ENCODE assay signal across 8 cellular contexts in the genomic region with DNA sequence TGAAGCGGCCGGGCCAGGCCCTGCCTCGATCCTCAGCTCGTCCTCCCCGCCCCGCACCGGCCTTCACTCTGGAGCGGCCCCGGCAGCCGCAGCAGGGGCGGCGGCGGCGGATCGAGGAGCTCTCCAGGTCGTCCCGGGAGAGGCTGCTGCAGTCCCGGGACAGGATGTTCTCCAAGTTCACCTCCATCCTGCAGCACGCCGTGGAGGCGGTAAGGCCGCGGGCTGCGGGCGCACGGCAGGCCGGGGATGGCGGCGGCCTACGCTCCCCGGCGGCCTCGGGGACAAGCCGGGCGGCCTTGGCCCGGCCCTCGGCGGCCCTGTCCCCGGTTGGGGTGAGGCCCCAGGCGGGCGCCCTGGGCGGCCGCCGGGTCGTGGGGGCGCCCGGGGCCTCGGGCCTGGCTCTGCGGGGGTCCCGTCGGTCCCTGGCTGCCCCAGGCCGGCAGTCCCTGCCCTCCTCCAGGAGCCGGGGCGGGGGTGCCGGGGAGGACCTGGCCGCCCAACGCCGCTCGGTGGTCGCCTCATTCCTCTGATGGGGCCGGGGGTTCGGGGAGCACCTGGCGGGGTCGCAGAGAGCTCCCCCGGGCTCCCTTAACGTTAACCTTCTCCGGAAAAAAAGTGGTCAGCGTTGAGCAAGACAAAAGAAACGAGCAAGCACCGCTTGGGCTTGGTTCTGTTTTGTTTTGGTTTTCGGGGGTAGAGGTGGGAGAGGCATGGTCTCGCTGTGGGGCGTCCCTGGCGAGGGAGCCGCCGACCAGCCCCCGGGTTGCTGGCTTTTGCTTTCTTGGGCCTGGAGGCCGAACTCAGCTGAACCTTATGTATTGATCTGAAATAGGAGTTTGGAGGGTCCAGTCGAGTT. TPM values are rescaled to one million over a fixed set of nuclear protein-coding genes. Genes with fewer than 3 reads are reported as not detected.
DNase-seq lines count a peak whose midpoint lies in the region; ATAC-seq, FAIRE-seq and TF ChIP-seq lines count a peak whose summit lies in the region.

No MANE protein-coding gene starts in this region.

- dilution Hi-C loops in keratinocyte (cut with MboI; ENCODE audit: extremely low pct_ligation_motif_present, low sequenced_read_pairs) = no loop called here

- H3K27me3 Mint-ChIP-seq in T-helper 1 cell treated with Interleukin-12 subunit alpha and Interleukin-12 subunit beta and Interleukin-4 antibody, amounts not matched to agents 30 μg/mL and 1 μg/mL, for 36 hours (ENCODE audit: low read depth) = peaks cover 17% of the 10 kb centered on the region

- no peak for FAIRE-seq in keratinocyte (lab: Jason Lieb, UNC)

- no peaks in the 10 kb centered on the region for H3K36me3 ChIP-seq in keratinocyte (ENCODE audit: control insufficient read depth in 2 of 2, extremely low read depth in 1 of 2, insufficient read depth in 2 of 2, low read length in 2 of 2)

- intact Hi-C loops in posterior vena cava (cut with DNase I) = no loop called here

- H3K9ac ChIP-seq in keratinocyte (ENCODE audit: control insufficient read depth, extremely low read depth, insufficient read depth, low read length) = peak overlapping the region; percentile 85

- no peaks in the 10 kb centered on the region for H4K20me1 ChIP-seq in keratinocyte (ENCODE audit: control insufficient read depth, extremely low read depth, insufficient read depth, low read length)

- H3K36me3 Mint-ChIP-seq in T-helper 1 cell treated with Interleukin-12 subunit alpha and Interleukin-12 subunit beta and Interleukin-4 antibody, amounts not matched to agents 30 μg/mL and 1 μg/mL, for 36 hours (ENCODE audit: low read depth) = peaks cover 19% of the 10 kb centered on the region

- H3K79me2 ChIP-seq in keratinocyte (ENCODE audit: control insufficient read depth, insufficient read depth, low read length) = peaks cover 45% of the 10 kb centered on the region

- no peaks in the 10 kb centered on the region for H3K9me3 ChIP-seq in keratinocyte (ENCODE audit: control insufficient read depth, low read depth, low read length)

- no peaks in the 10 kb centered on the region for H3K27me3 ChIP-seq in keratinocyte (ENCODE audit: control insufficient read depth, extremely low read depth, insufficient read depth, low read length)

- H3K9me1 ChIP-seq in keratinocyte (ENCODE audit: control insufficient read depth, extremely low read depth, insufficient read depth, low read length) = no peaks in the 10 kb centered on the region

- peak overlapping the region; percentile 35 for H2AFZ ChIP-seq in keratinocyte (ENCODE audit: control insufficient read depth, low read length)

- peak overlapping the region; percentile 56 to 71 (median 64) for H3K4me3 ChIP-seq in keratinocyte (ENCODE audit: control insufficient read depth in 2 of 3, extremely low read depth in 1 of 3, insufficient read depth in 2 of 3, low read depth in 1 of 3, low read length in 3 of 3)

- peak; percentile 40 for ATAC-seq in GM19438 (IDR thresholded peaks at IDR 0.05; ENCODE audit: low read depth, unreplicated experiment)
- ATAC-seq in HG03469 (IDR thresholded peaks at IDR 0.05; ENCODE audit: unreplicated experiment) = peak; percentile 22

- H3K4me1 ChIP-seq in keratinocyte (ENCODE audit: control insufficient read depth, extremely low read depth, insufficient read depth, low read length) = peaks cover 29% of the 10 kb centered on the region

- peak overlapping the region; percentile 81 for H3K4me2 ChIP-seq in keratinocyte (ENCODE audit: control insufficient read depth, extremely low read depth, insufficient read depth, low read depth, low read length)

- no peak for TF ChIP-seq CTCF in keratinocyte (optimal IDR thresholded peaks at IDR 0.05 in 1 of 3, IDR thresholded peaks at IDR 0.05 in 1 of 3, conservative IDR thresholded peaks at IDR 0.05 in 1 of 3; ENCODE audit: extremely low read depth in 1 of 3, insufficient read depth in 2 of 3, low read length in 3 of 3)

- peak overlapping the region; percentile 86 for H3K4me3 Mint-ChIP-seq in T-helper 1 cell treated with Interleukin-12 subunit alpha and Interleukin-12 subunit beta and Interleukin-4 antibody, amounts not matched to agents 30 μg/mL and 1 μg/mL, for 36 hours

- no peaks in the 10 kb centered on the region for H3K9me3 Mint-ChIP-seq in T-helper 1 cell treated with Interleukin-12 subunit alpha and Interleukin-12 subunit beta and Interleukin-4 antibody, amounts not matched to agents 30 μg/mL and 1 μg/mL, for 36 hours

- DNase-seq in COR-L47 (lab: John Stamatoyannopoulos, UW) (peak; percentile 6), caudate nucleus (lab: John Stamatoyannopoulos, UW) (peak in 43 of 61 donors; percentile 7 to 78 (median 49)), keratinocyte (ENCODE audit: low read depth, low spot score) (no peak), posterior vena cava (ENCODE audit: low spot score) (no peak)
- peak; percentile 18 to 41 for DNase-seq in stimulated activated CD4-positive, alpha-beta T cell treated with anti-CD3 and anti-CD28 coated beads, Interleukin-1b, Interleukin-23, amount 100 ng/mL, for 4 hours (ENCODE audit: low read depth in 2 of 2)

- peak overlapping the region; percentile 88 for H3K27ac Mint-ChIP-seq in T-helper 1 cell treated with Interleukin-12 subunit alpha and Interleukin-12 subunit beta and Interleukin-4 antibody, amounts not matched to agents 30 μg/mL and 1 μg/mL, for 36 hours

- H3K4me1 Mint-ChIP-seq in T-helper 1 cell treated with Interleukin-12 subunit alpha and Interleukin-12 subunit beta and Interleukin-4 antibody, amounts not matched to agents 30 μg/mL and 1 μg/mL, for 36 hours (ENCODE audit: low read depth) = peaks cover 34% of the 10 kb centered on the region

- H3K27ac ChIP-seq in caudate nucleus (ENCODE audit: low read depth, low read length) = peak overlapping the region; percentile 85
- H3K27ac ChIP-seq in keratinocyte (ENCODE audit: control insufficient read depth, insufficient read depth, low read length) = peak overlapping the region; percentile 89

RNA-seq across cellular contexts. Expression of gene FHIP2A, which starts 0.6 kb away (rescaled TPM):
- 8.0 to 14.9 TPM (median 9.6 TPM) in 3 replicates for polyA plus RNA-seq in keratinocyte
- 5.2 TPM for polyA plus RNA-seq in keratinocyte (2011; ENCODE audit: low read depth)
- polyA plus RNA-seq in keratinocyte (2011; cell fraction: cytosol; rRNA removed) = 3.6 and 8.2 TPM in 2 replicates
- polyA plus RNA-seq in keratinocyte (2011; cell fraction: nucleus; rRNA removed) = 13.8 and 18.7 TPM in 2 replicates
- 6.0 and 8.2 TPM in 2 replicates for polyA plus RNA-seq in keratinocyte (2012; ENCODE audit: low replicate concordance)
- 4.7 to 20.9 TPM (median 11.0 TPM) in 3 replicates for polyA minus RNA-seq in keratinocyte
- polyA minus RNA-seq in keratinocyte (2011; cell fraction: cytosol; rRNA and poly(A)+ RNA removed) = 17.3 TPM
- polyA minus RNA-seq in keratinocyte (2011; cell fraction: nucleus; rRNA and poly(A)+ RNA removed) = 22.5 and 31.3 TPM in 2 replicates
- 10 to 100 TPM; 34.1 to 38.1 TPM for total RNA-seq in posterior vena cava

Comparison
In these comparisons a context has a peak if more than half of its experiments do, and no peak if none do; other contexts are left out.
1. DNase-seq: peak in COR-L47 (single experiment), caudate nucleus (43 of 61) and stimulated activated CD4-positive, alpha-beta T cell treated with anti-CD3 and anti-CD28 coated beads, Interleukin-1b, Interleukin-23, amount 100 ng/mL, for 4 hours (2 of 2); none in keratinocyte (single experiment) and posterior vena cava (single experiment).